ENCODE assay signal across 9 cellular contexts in the genomic region with DNA sequence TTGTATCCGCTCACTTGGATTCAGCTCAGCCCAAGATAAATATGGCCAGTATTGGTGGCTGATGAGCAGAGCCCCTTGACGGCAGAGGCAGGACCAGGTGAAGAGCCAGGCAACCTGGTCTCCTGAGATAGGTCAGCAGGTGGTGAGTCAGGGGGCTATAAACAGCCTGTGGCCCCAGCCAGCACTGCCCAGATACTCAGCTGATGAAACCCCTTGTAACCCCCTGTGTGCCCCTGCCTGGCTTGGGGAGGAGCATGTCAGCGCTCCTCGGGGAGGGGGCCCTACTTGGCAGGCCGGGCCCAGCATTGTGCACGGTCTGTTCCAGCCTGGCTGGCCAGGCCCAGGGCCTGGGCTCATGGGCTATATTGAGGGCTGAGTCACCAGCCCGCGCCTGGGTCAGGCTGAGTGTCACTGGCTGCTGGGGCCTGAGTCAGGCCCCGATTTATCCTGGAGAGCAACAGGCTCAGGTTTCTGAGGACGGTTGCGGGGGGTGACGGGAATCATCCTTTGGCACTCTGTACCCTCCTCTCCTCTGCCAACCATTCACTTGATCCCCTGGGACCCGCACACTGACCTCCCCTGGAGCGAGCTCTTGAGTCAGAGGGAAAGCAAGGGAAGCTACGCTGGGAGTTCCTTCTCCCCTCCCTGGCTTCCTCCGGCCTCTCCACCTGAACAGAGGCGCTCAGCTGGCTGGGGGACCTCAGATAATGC. TPM values are rescaled to one million over a fixed set of nuclear protein-coding genes. Genes with fewer than 3 reads are reported as not detected.
A peak's percentile ranks its signal among the peaks of the same experiment; 100 is the strongest.
DNase-seq lines count a peak whose midpoint lies in the region; ATAC-seq and TF ChIP-seq lines count a peak whose summit lies in the region.
"Had no signal": no experiment of that assay in that cellular context is flagged by ENCODE, and none has a peak within 500 bp of the region (broad histone marks: within the 10 kb centered on the region; RNA-seq: fewer than 3 reads in every experiment).

No MANE protein-coding gene starts in this region.

- H3K27ac ChIP-seq in hepatocyte (peak overlapping the region; percentile 89), subcutaneous abdominal adipose tissue (ENCODE audit: low read depth, low read length) (peak overlapping the region; percentile 60)

- H3K4me3 ChIP-seq in astrocyte of the spinal cord (ENCODE audit: low read depth, low read length) (no peak overlapping the region), hepatocyte (no peak overlapping the region), subcutaneous abdominal adipose tissue (ENCODE audit: low read depth in 1 of 5, low read length in 5 of 5) (no peak overlapping the region)
- H3K4me3 ChIP-seq: GM12878, lung had no signal

- H3K9ac ChIP-seq in subcutaneous abdominal adipose tissue (ENCODE audit: low read length in 5 of 5): peak overlapping the region in 2 of 5 donors; percentile 5 to 36

- no peaks in the 10 kb centered on the region for H4K20me1 ChIP-seq in hepatocyte (ENCODE audit: insufficient read depth, poor library complexity, severe bottlenecking)

- no peak overlapping the region for H2AFZ ChIP-seq in hepatocyte

- H3K27me3 ChIP-seq in hepatocyte: peaks cover 6% of the 10 kb centered on the region
- peaks cover 4 to 18% (median 9%) of the 10 kb centered on the region in 5 donors for H3K27me3 ChIP-seq in subcutaneous abdominal adipose tissue (ENCODE audit: control insufficient read depth in 5 of 5, insufficient read depth in 4 of 5, low read length in 5 of 5)

- ATAC-seq in GM19035 (IDR thresholded peaks at IDR 0.05; ENCODE audit: unreplicated experiment) (no peak), GM18517 (IDR thresholded peaks at IDR 0.05; ENCODE audit: unreplicated experiment) (no peak)
- no peak for ATAC-seq in stimulated activated naive CD8-positive, alpha-beta T cell treated with anti-CD3 and anti-CD28 coated beads, Interleukin-15, Interleukin-2, amounts not matched to agents 100 U/mL and 50 U/mL, for 24 hours
- ATAC-seq: GM12878 had no signal

- no peaks in the 10 kb centered on the region for H3K36me3 ChIP-seq in hepatocyte (replicated peaks; ENCODE audit: insufficient read depth, low read depth)
- no peaks in the 10 kb centered on the region for H3K36me3 ChIP-seq in subcutaneous abdominal adipose tissue (ENCODE audit: control insufficient read depth in 5 of 5, insufficient read depth in 5 of 5, low read length in 5 of 5)

- H3K4me2 ChIP-seq in hepatocyte: peak overlapping the region; percentile 45

- TF ChIP-seq CTCF in astrocyte of the spinal cord (IDR thresholded peaks at IDR 0.05; ENCODE audit: low read depth, low read length): no peak
- TF ChIP-seq CTCF in hepatocyte (IDR thresholded peaks at IDR 0.05; ENCODE audit: poor library complexity): no peak

- H3K79me2 ChIP-seq in hepatocyte: peaks cover 2% of the 10 kb centered on the region

- DNase-seq in HPDE6-E6E7 (ENCODE audit: extremely low spot score): peak; percentile 76
- peak; percentile 83 for DNase-seq in astrocyte of the spinal cord (ENCODE audit: low read depth, low spot score)
- DNase-seq in hepatocyte (ENCODE audit: low spot score): peak; percentile 74
- no peak for DNase-seq in stimulated activated naive CD8-positive, alpha-beta T cell treated with anti-CD3 and anti-CD28 coated beads, Interleukin-15, Interleukin-2, amounts not matched to agents 100 U/mL and 50 U/mL, for 24 hours

- H3K9me3 ChIP-seq in hepatocyte (ENCODE audit: low read depth) (no peaks in the 10 kb centered on the region), subcutaneous abdominal adipose tissue (ENCODE audit: control insufficient read depth in 5 of 5, low read length in 5 of 5) (no peaks in the 10 kb centered on the region)

- H3K9me2 ChIP-seq in hepatocyte (replicated peaks; ENCODE audit: insufficient read depth): no peaks in the 10 kb centered on the region

- H3K4me1 ChIP-seq in hepatocyte (ENCODE audit: insufficient read depth): peaks cover 43% of the 10 kb centered on the region
- H3K4me1 ChIP-seq in subcutaneous abdominal adipose tissue (ENCODE audit: control insufficient read depth in 5 of 5, insufficient read depth in 5 of 5, low read length in 5 of 5): peaks cover 5 to 41% (median 37%) of the 10 kb centered on the region in 5 donors

- WGBS in hepatocyte (ENCODE audit: low lambda C conversion rate, missing lambda C conversion rate): 67% methylated on average over 17 of the region's 17 CpGs

- in situ Hi-C loops in astrocyte of the spinal cord (cut with HindIII; ENCODE audit: low sequenced_read_pairs): no loop called here

RNA-seq across cellular contexts. Expression of gene FLNC, which starts 2.8 kb away (rescaled TPM):
- total RNA-seq in hepatocyte: 32.8 and 60.7 TPM in 2 replicates
- polyA plus RNA-seq in hepatocyte: 40.4 and 46.6 TPM in 2 replicates

RNA-seq across cellular contexts. Expression of gene ATP6V1F, which starts 35.3 kb away (rescaled TPM):
- 181 and 184 TPM in 2 replicates for total RNA-seq in hepatocyte
- polyA plus RNA-seq in hepatocyte: 422 and 426 TPM in 2 replicates

RNA-seq across cellular contexts. Expression of gene CCDC136, which starts 35.6 kb away (rescaled TPM):
- 3.4 and 5.6 TPM in 2 replicates for total RNA-seq in hepatocyte
- 3.8 and 8.3 TPM in 2 replicates for polyA plus RNA-seq in hepatocyte

RNA-seq across cellular contexts. Expression of gene OPN1SW, which starts 51.8 kb away (rescaled TPM):
- not detected in 2 replicates for total RNA-seq in hepatocyte
- 0.80 TPM in 1 of 2 replicates, not detected in the other for polyA plus RNA-seq in hepatocyte
- total RNA-seq: GM12878, lung had no signal
- polyA plus RNA-seq: lung had no signal
